10 cellular contexts compared by ENCODE assay signal in the genomic region with DNA sequence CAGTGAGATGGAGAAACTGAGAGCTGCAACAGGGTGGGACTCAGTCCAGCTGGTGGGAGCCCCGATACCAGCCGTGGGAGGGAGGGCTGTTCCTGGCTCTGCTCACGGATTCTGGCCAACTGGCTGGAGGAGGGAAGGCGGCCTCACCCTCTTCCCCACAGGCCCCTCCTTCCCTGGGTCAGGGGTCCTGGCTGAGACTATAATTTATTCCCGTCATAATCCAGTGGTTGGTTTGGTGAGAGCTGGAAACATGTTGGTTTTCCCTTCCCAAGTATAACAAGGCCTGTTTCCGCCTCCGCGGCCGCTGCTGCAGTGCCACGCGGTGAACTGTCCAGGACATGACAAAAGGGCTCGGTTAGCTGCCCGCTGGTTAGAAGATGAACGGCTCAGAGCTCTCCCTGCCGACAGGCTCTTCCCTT. TPM values are rescaled to one million over a fixed set of nuclear protein-coding genes. Genes with fewer than 3 reads are reported as not detected.
DNase-seq lines count a peak whose midpoint lies in the region; TF ChIP-seq lines count a peak whose summit lies in the region.
"Had no signal": no experiment of that assay in that cellular context is flagged by ENCODE, and none has a peak within 500 bp of the region (broad histone marks: within the 10 kb centered on the region; RNA-seq: fewer than 3 reads in every experiment).

No MANE protein-coding gene starts in this region.

- peak overlapping the region; percentile 82 for H3K27ac Mint-ChIP-seq in mesothelial cell of epicardium

- H3K9me3 Mint-ChIP-seq in mesothelial cell of epicardium, result no peaks in the 10 kb centered on the region

- H3K4me3 Mint-ChIP-seq in mesothelial cell of epicardium, result no peak overlapping the region

- no peak for TF ChIP-seq CTCF in mesothelial cell of epicardium (IDR thresholded peaks at IDR 0.05; ENCODE audit: unreplicated experiment)
- no peak for TF ChIP-seq CTCF in spleen (IDR thresholded peaks at IDR 0.05 in 8 of 11, conservative IDR thresholded peaks at IDR 0.05 in 3 of 11)

- 55 to 68% (median 60%) methylated on average over 14 to 15 of the region's 15 CpGs for WGBS in spleen, 5 donors

- no peak for TF ChIP-seq POLR2A in spleen (IDR thresholded peaks at IDR 0.05)

- H3K27me3 ChIP-seq in duodenal mucosa (ENCODE audit: control insufficient read depth in 1 of 2, insufficient read depth in 2 of 2, low read length in 2 of 2) (no peaks in the 10 kb centered on the region), spleen (replicated peaks in 1 of 7) (no peaks in the 10 kb centered on the region)

- no peak overlapping the region for H3K9ac ChIP-seq in duodenal mucosa (ENCODE audit: low read depth in 1 of 2, low read length in 2 of 2)

- H3K4me3 ChIP-seq in duodenal mucosa (ENCODE audit: low read depth in 1 of 2, low read length in 2 of 2) (no peak overlapping the region), spleen (no peak overlapping the region)

- H3K27ac ChIP-seq in duodenal mucosa (ENCODE audit: low read depth, low read length) (peak overlapping the region; percentile 34), spleen (peak overlapping the region in 7 of 8 donors; percentile 48 to 79 (median 74))

- H3K9me3 ChIP-seq in duodenal mucosa (ENCODE audit: control insufficient read depth in 1 of 2, low read length in 2 of 2), result no peaks in the 10 kb centered on the region
- no peaks in the 10 kb centered on the region for H3K9me3 ChIP-seq in spleen

- H3K36me3 ChIP-seq in duodenal mucosa (ENCODE audit: control insufficient read depth in 1 of 2, insufficient read depth in 2 of 2, low read length in 2 of 2), result peaks cover 18 to 19% of the 10 kb centered on the region in 2 donors
- H3K36me3 ChIP-seq in spleen, result no peaks in the 10 kb centered on the region

- DNase-seq in NCI-H2227 (lab: John Stamatoyannopoulos, UW; ENCODE audit: unreplicated experiment) (peak; percentile 73), mesothelial cell of epicardium (ENCODE audit: low spot score in 2 of 2, unreplicated experiment in 2 of 2) (no peak), spleen (peak; percentile 81), kidney tubule cell (ENCODE audit: low spot score) (no peak), NCI-H1092 treated with DMSO at 0.1 percent for 48 hours (lab: John Stamatoyannopoulos, UW) (no peak), activated gamma-delta T cell treated with Interleukin-2 at 50 U/mL for 16 hours (no peak), Kasumi-1 (lab: John Stamatoyannopoulos, UW) (no peak)
- DNase-seq: effector memory CD4-positive, alpha-beta T cell; NCI-H446 had no signal

- no peaks in the 10 kb centered on the region for H3K27me3 Mint-ChIP-seq in mesothelial cell of epicardium (ENCODE audit: low read depth)

- H3K36me3 Mint-ChIP-seq in mesothelial cell of epicardium, result peaks cover 19% of the 10 kb centered on the region

- H3K4me1 ChIP-seq in duodenal mucosa (ENCODE audit: control insufficient read depth in 1 of 2, insufficient read depth in 2 of 2, low read length in 2 of 2) (peaks cover 87 to 89% of the 10 kb centered on the region in 2 donors), spleen (peaks cover 6 to 38% (median 20%) of the 10 kb centered on the region in 6 donors)

- peaks cover 76% of the 10 kb centered on the region for H3K4me1 Mint-ChIP-seq in mesothelial cell of epicardium

- intact Hi-C loops in spleen (cut with DNase I; ENCODE audit: low total_unique reads), result no loop called here

RNA-seq across cellular contexts. Expression of gene PTPRF, which starts 10.0 kb away (rescaled TPM):
- 464 to 475 TPM (median 471 TPM) in 3 replicates for total RNA-seq in mesothelial cell of epicardium
- 10 to 100 TPM in 6 of 7 donors, 1 to 10 TPM in 1; 8.3 to 25.0 (median 14.8) TPM for total RNA-seq in spleen
- polyA plus RNA-seq in spleen, result 1 to 10 TPM; 2.7 to 3.9 (median 3.5) TPM

Comparison
In these comparisons a context has a peak if more than half of its experiments do, and no peak if none do; other contexts are left out.
1. DNase-seq: peak in NCI-H2227 (single experiment) and spleen (single experiment); none in mesothelial cell of epicardium (0 of 2), kidney tubule cell (single experiment), NCI-H1092 treated with DMSO at 0.1 percent for 48 hours (single experiment), activated gamma-delta T cell treated with Interleukin-2 at 50 U/mL for 16 hours (single experiment) and Kasumi-1 (0 of 2).
2. RNA of gene PTPRF, which starts 10.0 kb away (total RNA-seq): 464 to 475 TPM in mesothelial cell of epicardium; 8.3 to 25.0 TPM in spleen; every median in the first group is over 10 times any median in the second.